31 cellular contexts compared by ENCODE assay signal in the genomic region with DNA sequence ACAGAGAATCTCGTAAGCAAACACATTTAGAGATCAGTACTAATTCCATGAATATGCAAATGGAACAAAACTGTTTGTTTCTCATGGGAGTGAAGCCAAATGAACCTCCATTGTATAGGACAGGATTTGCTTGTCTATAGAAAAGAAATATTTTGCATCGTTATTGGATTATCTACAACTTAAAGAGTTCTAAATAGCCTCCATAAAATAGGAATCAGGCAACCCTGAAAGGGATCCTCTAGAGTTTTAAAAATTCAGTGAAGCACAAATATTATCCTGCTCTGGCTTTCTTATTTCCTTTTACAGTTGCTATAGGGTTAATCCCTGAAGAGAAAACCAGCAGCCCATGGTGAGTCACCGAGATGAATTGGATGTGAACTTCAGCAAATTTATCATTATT.
"Had no signal": no experiment of that assay in that cellular context is flagged by ENCODE, and none has a peak within 500 bp of the region (broad histone marks: within the 10 kb centered on the region; RNA-seq: fewer than 3 reads in every experiment).

No MANE protein-coding gene starts in this region.

- H3K9me3 ChIP-seq: adrenal gland had no signal

- DNase-seq: activated B cell treated with CpG ODN at 0.5 μM for 24 hours; activated CD4-positive, alpha-beta memory T cell treated with anti-CD3 and anti-CD28 coated beads, Interleukin-2, amount 10 ng/mL, durations not matched to agents 7 days and 5 days; activated CD4-positive, alpha-beta T cell treated with anti-CD3 and anti-CD28 coated beads, Interleukin-2, amount 50 U/mL, for 1 hour; activated gamma-delta T cell; activated naive CD4-positive, alpha-beta T cell treated with anti-CD3 and anti-CD28 coated beads, Interleukin-2, amount 10 ng/mL, durations not matched to agents 7 days and 5 days; activated naive CD8-positive, alpha-beta T cell treated with anti-CD3 and anti-CD28 coated beads for 36 hours; activated T-cell treated with anti-CD3 and anti-CD28 coated beads for 4 hours; activated T-cell treated with anti-CD3 and anti-CD28 coated beads, Interleukin-2, amount 50 U/mL, for 48 hours; adrenal gland; anterior cingulate cortex; MM.1S; NCI-H1105 treated with DMSO at 0.1 percent for 48 hours; NCI-H1436 treated with DMSO at 0.1 percent for 48 hours; NCI-H187; NCI-H2081; NCI-H446; NCI-H524; NCI-H774; NK-92 treated with Interleukin-12 subunit alpha and Interleukin-12 subunit beta, amount 100 ng/mL, for 24 hours; OCI-M1; RPMI8226; T-cell; T-helper 2 cell; T1000 had no signal

- H3K4me1 Mint-ChIP-seq: activated B cell treated with CpG ODN at 0.5 μM for 24 hours; activated CD4-positive, alpha-beta memory T cell treated with anti-CD3 and anti-CD28 coated beads, Interleukin-2, amount 10 ng/mL, durations not matched to agents 7 days and 5 days; activated naive CD4-positive, alpha-beta T cell treated with anti-CD3 and anti-CD28 coated beads, Interleukin-2, amount 10 ng/mL, durations not matched to agents 7 days and 5 days; activated naive CD8-positive, alpha-beta T cell treated with anti-CD3 and anti-CD28 coated beads for 36 hours; activated T-helper 17 cell treated with anti-CD3 and anti-CD28 coated beads, Interleukin-2, amount 50 U/mL, for 72 hours; T-cell had no signal

- H3K4me3 ChIP-seq: adrenal gland, cardiac muscle cell, SK-N-MC had no signal

- ATAC-seq: activated T-helper 17 cell treated with anti-CD3 and anti-CD28 coated beads, Interleukin-2, amount 50 U/mL, for 72 hours; Panc1; Right ventricle myocardium inferior; T-cell had no signal

- H3K27me3 ChIP-seq: adrenal gland, cardiac muscle cell had no signal

- H3K4me1 ChIP-seq: adrenal gland had no signal

- H3K36me3 ChIP-seq: adrenal gland, cardiac muscle cell had no signal

- H3K27ac Mint-ChIP-seq: activated B cell treated with CpG ODN at 0.5 μM for 24 hours; activated CD4-positive, alpha-beta memory T cell treated with anti-CD3 and anti-CD28 coated beads, Interleukin-2, amount 10 ng/mL, durations not matched to agents 7 days and 5 days; activated naive CD4-positive, alpha-beta T cell treated with anti-CD3 and anti-CD28 coated beads, Interleukin-2, amount 10 ng/mL, durations not matched to agents 7 days and 5 days; activated naive CD8-positive, alpha-beta T cell treated with anti-CD3 and anti-CD28 coated beads for 36 hours; activated T-helper 17 cell treated with anti-CD3 and anti-CD28 coated beads, Interleukin-2, amount 50 U/mL, for 72 hours; T-cell had no signal

- FAIRE-seq: colon, TTC549 had no signal

- H3K27me3 Mint-ChIP-seq: activated B cell treated with CpG ODN at 0.5 μM for 24 hours; activated CD4-positive, alpha-beta memory T cell treated with anti-CD3 and anti-CD28 coated beads, Interleukin-2, amount 10 ng/mL, durations not matched to agents 7 days and 5 days; activated naive CD4-positive, alpha-beta T cell treated with anti-CD3 and anti-CD28 coated beads, Interleukin-2, amount 10 ng/mL, durations not matched to agents 7 days and 5 days; activated naive CD8-positive, alpha-beta T cell treated with anti-CD3 and anti-CD28 coated beads for 36 hours; activated T-helper 17 cell treated with anti-CD3 and anti-CD28 coated beads, Interleukin-2, amount 50 U/mL, for 72 hours; T-cell had no signal

- H3K4me3 Mint-ChIP-seq: activated B cell treated with CpG ODN at 0.5 μM for 24 hours; activated CD4-positive, alpha-beta memory T cell treated with anti-CD3 and anti-CD28 coated beads, Interleukin-2, amount 10 ng/mL, durations not matched to agents 7 days and 5 days; activated naive CD4-positive, alpha-beta T cell treated with anti-CD3 and anti-CD28 coated beads, Interleukin-2, amount 10 ng/mL, durations not matched to agents 7 days and 5 days; activated naive CD8-positive, alpha-beta T cell treated with anti-CD3 and anti-CD28 coated beads for 36 hours; activated T-helper 17 cell treated with anti-CD3 and anti-CD28 coated beads, Interleukin-2, amount 50 U/mL, for 72 hours; T-cell had no signal

- H3K27ac ChIP-seq: adrenal gland, cardiac muscle cell, SK-N-MC had no signal

- H3K36me3 Mint-ChIP-seq: activated naive CD4-positive, alpha-beta T cell treated with anti-CD3 and anti-CD28 coated beads, Interleukin-2, amount 10 ng/mL, durations not matched to agents 7 days and 5 days; activated naive CD8-positive, alpha-beta T cell treated with anti-CD3 and anti-CD28 coated beads for 36 hours; T-cell had no signal

- H3K9me3 Mint-ChIP-seq: activated B cell treated with CpG ODN at 0.5 μM for 24 hours; activated naive CD8-positive, alpha-beta T cell treated with anti-CD3 and anti-CD28 coated beads for 36 hours had no signal
